24 cellular contexts compared by ENCODE assay signal in genomic region chr17:57819867-57820266, GRCh38.
"Had no signal": no experiment of that assay in that cellular context is flagged by ENCODE, and none has a peak within 500 bp of the region (broad histone marks: within the 10 kb centered on the region; RNA-seq: fewer than 3 reads in every experiment).

No MANE protein-coding gene starts in this region.

- H3K27me3 ChIP-seq: SJCRH30 had no signal

- H3K4me2 ChIP-seq: KMS-11 had no signal

- DNase-seq: Kasumi-1, MV-4-11, NCI-H1048, NCI-H1105, NCI-H1417, NCI-H1436 treated with DMSO at 0.1 percent for 48 hours, NCI-H1694, NCI-H187 treated with DMSO at 0.1 percent for 48 hours, NCI-H2029 treated with DMSO at 0.1 percent for 48 hours, NCI-H2171, NCI-H226, NCI-H446, NCI-H510A, NCI-H524 treated with DMSO at 0.1 percent for 48 hours, NCI-H774, SHP77 treated with DMSO at 0.1 percent for 48 hours, SJCRH30 had no signal

- H3K4me1 Mint-ChIP-seq: IgD-negative memory B cell had no signal

- H3K36me3 ChIP-seq: SJCRH30 had no signal

- H3K4me3 Mint-ChIP-seq: IgD-negative memory B cell had no signal

- H3K4me1 ChIP-seq: SJCRH30 had no signal

- H3K4me3 ChIP-seq: K562, SJCRH30 had no signal

- H3K27ac ChIP-seq: HL-60, KMS-11, RWPE1, SJCRH30 had no signal

- H3K9me3 Mint-ChIP-seq: IgD-negative memory B cell had no signal

- H3K27ac Mint-ChIP-seq: IgD-negative memory B cell had no signal

- FAIRE-seq: K562 had no signal

- H3K36me3 Mint-ChIP-seq: IgD-negative memory B cell had no signal

- H3K9ac ChIP-seq: KMS-11 had no signal

- ATAC-seq: K562, Right ventricle myocardium inferior, SK-N-SH treated with all-trans-retinoic acid at 6 μM for 48 hours had no signal

- H3K9me3 ChIP-seq: SJCRH30 had no signal
